ENCODE assay signal across 1 cellular context in the genomic region with DNA sequence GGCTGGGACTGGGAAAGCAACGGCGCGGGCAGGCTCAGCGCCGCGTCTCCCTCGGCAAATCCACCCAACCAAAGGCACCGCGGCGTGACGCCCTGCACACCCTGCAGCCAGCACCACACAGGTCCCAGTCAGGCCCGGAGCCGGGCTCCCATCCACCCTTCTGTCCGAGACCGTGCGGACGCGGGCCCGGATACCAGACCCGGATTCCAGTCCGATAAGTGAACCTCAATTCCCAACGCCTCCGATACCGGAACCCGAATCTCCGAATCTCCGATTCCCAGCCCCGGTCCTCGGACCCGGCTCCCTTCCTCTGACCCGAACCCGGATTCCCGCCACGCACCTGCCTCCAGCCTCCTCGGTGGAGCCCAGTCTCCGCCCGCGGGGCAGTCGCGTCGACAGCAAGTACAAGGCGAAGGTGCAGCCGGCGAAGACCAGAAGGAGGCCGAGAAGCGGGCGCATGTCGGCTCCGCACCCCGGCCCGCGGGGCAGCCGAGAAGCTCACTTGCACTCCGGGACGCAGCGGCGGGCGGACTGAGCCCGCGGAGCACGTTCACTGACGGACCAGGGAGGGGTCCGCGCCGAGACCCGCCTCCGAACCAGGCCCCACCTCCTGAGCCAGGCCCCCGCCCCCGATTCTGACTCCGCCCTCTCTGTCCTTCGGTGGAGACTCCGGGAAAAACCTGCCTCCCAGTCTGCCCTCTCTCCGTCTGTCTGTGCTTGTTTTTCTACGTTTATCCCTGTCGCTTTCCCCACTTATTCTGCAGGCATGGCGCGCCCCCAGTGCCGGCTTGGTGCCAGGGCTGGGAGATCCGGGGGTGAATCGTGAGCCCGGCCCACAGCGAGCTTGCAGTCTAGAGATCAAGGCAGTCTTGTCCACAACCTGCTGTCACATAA.
TF ChIP-seq lines count a peak whose summit lies in the region.

TSS of gene TMEM41A (minus strand) at position 533 of the 894 bp plus-strand sequence. CDS start at position 459, 74 bp downstream.

TF ChIP-seq in H1, 55 proteins besides CTCF, POLR2A, EP300 and RAD21 (continued from another document):
- TF ChIP-seq, protein P1, sequence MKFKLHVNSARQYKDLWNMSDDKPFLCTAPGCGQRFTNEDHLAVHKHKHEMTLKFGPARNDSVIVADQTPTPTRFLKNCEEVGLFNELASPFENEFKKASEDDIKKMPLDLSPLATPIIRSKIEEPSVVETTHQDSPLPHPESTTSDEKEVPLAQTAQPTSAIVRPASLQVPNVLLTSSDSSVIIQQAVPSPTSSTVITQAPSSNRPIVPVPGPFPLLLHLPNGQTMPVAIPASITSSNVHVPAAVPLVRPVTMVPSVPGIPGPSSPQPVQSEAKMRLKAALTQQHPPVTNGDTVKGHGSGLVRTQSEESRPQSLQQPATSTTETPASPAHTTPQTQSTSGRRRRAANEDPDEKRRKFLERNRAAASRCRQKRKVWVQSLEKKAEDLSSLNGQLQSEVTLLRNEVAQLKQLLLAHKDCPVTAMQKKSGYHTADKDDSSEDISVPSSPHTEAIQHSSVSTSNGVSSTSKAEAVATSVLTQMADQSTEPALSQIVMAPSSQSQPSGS (IDR thresholded peaks at IDR 0.05; ENCODE audit: low read length) = no peak
- peak; percentile 18; the same call in 1 of the 2 replicates for TF ChIP-seq SIX5 (IDR thresholded peaks at IDR 0.05; ENCODE audit: low read depth, low read length)
